15 cellular contexts compared by ENCODE assay signal in genomic region chr6:90936286-90936685, GRCh38.
DNase-seq lines count a peak whose midpoint lies in the region; ATAC-seq, FAIRE-seq and TF ChIP-seq lines count a peak whose summit lies in the region.
"Had no signal": no experiment of that assay in that cellular context is flagged by ENCODE, and none has a peak within 500 bp of the region (broad histone marks: within the 10 kb centered on the region; RNA-seq: fewer than 3 reads in every experiment).

No MANE protein-coding gene starts in this region.

- POLR2A ChIA-PET in SK-N-SH (lab: Yijun Ruan, JAX) = no interaction called here

- no peaks in the 10 kb centered on the region for H4K20me1 ChIP-seq in SK-N-SH (ENCODE audit: insufficient read depth)
- H4K20me1 ChIP-seq in GM23248 (ENCODE audit: insufficient read depth) = no peaks in the 10 kb centered on the region
- H4K20me1 ChIP-seq: BLaER1 treated with 17β-estradiol and CSF1 and Interleukin-3, amounts not matched to agents 10 nM and 100 nM had no signal

- H3K9me2 ChIP-seq in SK-N-SH (no peaks in the 10 kb centered on the region), GM23248 (ENCODE audit: insufficient read depth) (no peaks in the 10 kb centered on the region)

- ATAC-seq in SK-N-SH treated with all-trans-retinoic acid at 6 μM for 48 hours (no peak), GM21723 (IDR thresholded peaks at IDR 0.05; ENCODE audit: unreplicated experiment) (no peak)

- no peaks in the 10 kb centered on the region for H3K36me3 ChIP-seq in SK-N-SH (replicated peaks in 1 of 2; ENCODE audit: control insufficient read depth in 1 of 2, insufficient read depth in 2 of 2, low read length in 1 of 2)
- no peaks in the 10 kb centered on the region for H3K36me3 ChIP-seq in HUES6 (ENCODE audit: control insufficient read depth, insufficient read depth, low read length)
- no peaks in the 10 kb centered on the region for H3K36me3 ChIP-seq in GM23248 (ENCODE audit: low read depth)
- H3K36me3 ChIP-seq: BLaER1 treated with 17β-estradiol and CSF1 and Interleukin-3, amounts not matched to agents 10 nM and 100 nM had no signal

- H3K27me3 ChIP-seq in SK-N-SH (ENCODE audit: insufficient read depth) = 0 out of 2 replicates have a peak, but pooled peaks cover 5% of the 10 kb centered on the region
- no peaks in the 10 kb centered on the region for H3K27me3 ChIP-seq in HUES6 (ENCODE audit: control insufficient read depth, insufficient read depth, low read length)
- H3K27me3 ChIP-seq in GM23248 (replicated peaks; ENCODE audit: insufficient read depth) = 0 out of 2 replicates have a peak, but pooled peaks cover 4% of the 10 kb centered on the region
- H3K27me3 ChIP-seq: BLaER1 treated with 17β-estradiol and CSF1 and Interleukin-3, amounts not matched to agents 10 nM and 100 nM had no signal

- no peaks in the 10 kb centered on the region for H3K9me3 ChIP-seq in SK-N-SH
- no peaks in the 10 kb centered on the region for H3K9me3 ChIP-seq in HUES6 (ENCODE audit: control insufficient read depth, insufficient read depth, low read depth, low read length)
- no peaks in the 10 kb centered on the region for H3K9me3 ChIP-seq in GM23248 (ENCODE audit: low read depth)
- H3K9me3 ChIP-seq: BLaER1 treated with 17β-estradiol and CSF1 and Interleukin-3, amounts not matched to agents 10 nM and 100 nM had no signal

- H3K9ac ChIP-seq in SK-N-SH = no peak overlapping the region
- H3K9ac ChIP-seq in HUES6 (ENCODE audit: low read length) = no peak overlapping the region
- H3K9ac ChIP-seq in GM23248 = no peak overlapping the region
- H3K9ac ChIP-seq: BLaER1 treated with 17β-estradiol and CSF1 and Interleukin-3, amounts not matched to agents 10 nM and 100 nM had no signal

- no peak for TF ChIP-seq EP300 in SK-N-SH (IDR thresholded peaks at IDR 0.05; ENCODE audit: borderline replicate concordance in 1 of 2, low read depth in 1 of 2, low read length in 1 of 2)

- no peak overlapping the region for H3K27ac ChIP-seq in SK-N-SH (ENCODE audit: low read depth in 2 of 2, low read length in 1 of 2)
- peak overlapping the region; percentile 53; the same call in 1 of the 2 replicates for H3K27ac ChIP-seq in HUES6 (ENCODE audit: low read depth, low read length)
- no peak overlapping the region for H3K27ac ChIP-seq in GM23248
- H3K27ac ChIP-seq: 22Rv1; BLaER1 treated with 17β-estradiol and CSF1 and Interleukin-3, amounts not matched to agents 10 nM and 100 nM had no signal

- H3F3A ChIP-seq in SK-N-SH (replicated peaks; ENCODE audit: insufficient read depth) (no peaks in the 10 kb centered on the region), GM23248 (ENCODE audit: insufficient read depth) (no peaks in the 10 kb centered on the region)

- no peak for TF ChIP-seq CTCF in SK-N-SH (IDR thresholded peaks at IDR 0.05)

- no peak for TF ChIP-seq RAD21 in SK-N-SH (IDR thresholded peaks at IDR 0.05; ENCODE audit: low read length)

- WGBS in SK-N-SH (ENCODE audit: low lambda C conversion rate) = 25% methylated on average over 5 of the region's 5 CpGs
- WGBS in GM23248 (ENCODE audit: low coverage in 1 of 2, low lambda C conversion rate in 2 of 2, missing lambda C conversion rate in 2 of 2), 2 experiments = 19 to 24% methylated on average over 5 of the region's 5 CpGs

- H3K4me2 ChIP-seq in SK-N-SH = no peak overlapping the region
- no peak overlapping the region for H3K4me2 ChIP-seq in GM23248 (ENCODE audit: unreplicated experiment)
- H3K4me2 ChIP-seq: BLaER1 treated with 17β-estradiol and CSF1 and Interleukin-3, amounts not matched to agents 10 nM and 100 nM had no signal

- FAIRE-seq in urothelium cell line (lab: Jason Lieb, UNC) = no peak
- FAIRE-seq: GM12891 had no signal

- no peaks in the 10 kb centered on the region for H3K79me2 ChIP-seq in SK-N-SH (ENCODE audit: insufficient read depth)
- H3K79me2 ChIP-seq in GM23248 (ENCODE audit: insufficient read depth) = no peaks in the 10 kb centered on the region

- in situ Hi-C loops in GM23248 (cut with MboI) = no loop called here

- H3K4me3 ChIP-seq in SK-N-SH (ENCODE audit: low read depth in 2 of 2, low read length in 1 of 2) (no peak overlapping the region), HUES6 (ENCODE audit: low read depth, low read length) (no peak overlapping the region), GM23248 (no peak overlapping the region)
- H3K4me3 ChIP-seq: BLaER1 treated with 17β-estradiol and CSF1 and Interleukin-3, amounts not matched to agents 10 nM and 100 nM had no signal

- DNase-seq in SK-N-SH = peak; percentile 25
- DNase-seq in islet precursor cell = peak; percentile 85
- no peak for DNase-seq in urothelium cell line (ENCODE audit: low spot score)
- no peak for DNase-seq in GM23248
- DNase-seq: AML-193; CD4-positive, CD25-positive, alpha-beta regulatory T cell; DMS53; GOT3; H9 had no signal

- CTCF ChIA-PET in SK-N-SH (lab: Yijun Ruan, JAX) = interaction anchor here (0.5 kb wide), 1 partner anchor 167 kb away, joined by 3 read pairs; no protein-coding TSS in a partner anchor

- H2AFZ ChIP-seq in SK-N-SH (ENCODE audit: low read depth) (no peak overlapping the region), GM23248 (no peak overlapping the region)

- H3K4me1 ChIP-seq in SK-N-SH (ENCODE audit: control insufficient read depth in 1 of 2, insufficient read depth in 2 of 2, low read depth in 1 of 2, low read length in 1 of 2) (no peaks in the 10 kb centered on the region), HUES6 (ENCODE audit: control insufficient read depth, insufficient read depth, low read length) (peaks cover 26% of the 10 kb centered on the region; the same call in 1 of the 2 replicates), GM23248 (ENCODE audit: insufficient read depth) (no peaks in the 10 kb centered on the region)
- H3K4me1 ChIP-seq: BLaER1 treated with 17β-estradiol and CSF1 and Interleukin-3, amounts not matched to agents 10 nM and 100 nM had no signal

TF ChIP-seq in SK-N-SH, 30 proteins besides CTCF, POLR2A, EP300 and RAD21 (continues in another document):
- TF ChIP-seq YY1 (IDR thresholded peaks at IDR 0.05; ENCODE audit: low read depth) = no peak
- no peak for TF ChIP-seq TCF12 (IDR thresholded peaks at IDR 0.05)
- no peak for TF ChIP-seq USF1 (IDR thresholded peaks at IDR 0.05; ENCODE audit: borderline replicate concordance, low read depth)
- no peak for TF ChIP-seq FOXM1 (IDR thresholded peaks at IDR 0.05; ENCODE audit: low read depth)
- TF ChIP-seq GATA2 (CRISPR knock-in tag; IDR thresholded peaks at IDR 0.05) = no peak
- TF ChIP-seq POLR2AphosphoS5 (IDR thresholded peaks at IDR 0.05; ENCODE audit: low read depth, low read length) = no peak
- TF ChIP-seq IRF3 (IDR thresholded peaks at IDR 0.05; ENCODE audit: low read depth, low read length) = no peak
- no peak for TF ChIP-seq MXI1 (IDR thresholded peaks at IDR 0.05; ENCODE audit: low read depth, low read length)
- TF ChIP-seq NRF1 (IDR thresholded peaks at IDR 0.05; ENCODE audit: low read depth, low read length) = no peak

TF ChIP-seq in SK-N-SH treated with all-trans-retinoic acid at 6 μM for 48 hours, 23 proteins besides CTCF, POLR2A, EP300 and RAD21:
- no peak for TF ChIP-seq ZNF70 (CRISPR knock-in tag; IDR thresholded peaks at IDR 0.05)
- no peak for TF ChIP-seq TOX (CRISPR knock-in tag; IDR thresholded peaks at IDR 0.05; ENCODE audit: borderline replicate concordance)
- TF ChIP-seq CSRNP3 (CRISPR knock-in tag; IDR thresholded peaks at IDR 0.05) = no peak
- no peak for TF ChIP-seq ZNF8 (CRISPR knock-in tag; IDR thresholded peaks at IDR 0.05)
- no peak for TF ChIP-seq ISL1 (CRISPR knock-in tag; IDR thresholded peaks at IDR 0.05)
- TF ChIP-seq, protein P1, sequence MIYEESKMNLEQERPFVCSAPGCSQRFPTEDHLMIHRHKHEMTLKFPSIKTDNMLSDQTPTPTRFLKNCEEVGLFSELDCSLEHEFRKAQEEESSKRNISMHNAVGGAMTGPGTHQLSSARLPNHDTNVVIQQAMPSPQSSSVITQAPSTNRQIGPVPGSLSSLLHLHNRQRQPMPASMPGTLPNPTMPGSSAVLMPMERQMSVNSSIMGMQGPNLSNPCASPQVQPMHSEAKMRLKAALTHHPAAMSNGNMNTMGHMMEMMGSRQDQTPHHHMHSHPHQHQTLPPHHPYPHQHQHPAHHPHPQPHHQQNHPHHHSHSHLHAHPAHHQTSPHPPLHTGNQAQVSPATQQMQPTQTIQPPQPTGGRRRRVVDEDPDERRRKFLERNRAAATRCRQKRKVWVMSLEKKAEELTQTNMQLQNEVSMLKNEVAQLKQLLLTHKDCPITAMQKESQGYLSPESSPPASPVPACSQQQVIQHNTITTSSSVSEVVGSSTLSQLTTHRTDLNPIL (CRISPR knock-in tag; IDR thresholded peaks at IDR 0.05; ENCODE audit: low read depth) = no peak
- TF ChIP-seq ZC3H10 (CRISPR knock-in tag; IDR thresholded peaks at IDR 0.05) = no peak
- TF ChIP-seq GLIS3 (CRISPR knock-in tag; IDR thresholded peaks at IDR 0.05) = no peak
- no peak for TF ChIP-seq SNAI2 (CRISPR knock-in tag; IDR thresholded peaks at IDR 0.05)

Comparison
In these comparisons a context has a peak if more than half of its experiments do, and no peak if none do; other contexts are left out.
1. DNase-seq: peak in SK-N-SH (single experiment) and islet precursor cell (single experiment); none in urothelium cell line (single experiment) and GM23248 (single experiment).